Comparison of ENCODE assay signal across 8 cellular contexts in the genomic region with DNA sequence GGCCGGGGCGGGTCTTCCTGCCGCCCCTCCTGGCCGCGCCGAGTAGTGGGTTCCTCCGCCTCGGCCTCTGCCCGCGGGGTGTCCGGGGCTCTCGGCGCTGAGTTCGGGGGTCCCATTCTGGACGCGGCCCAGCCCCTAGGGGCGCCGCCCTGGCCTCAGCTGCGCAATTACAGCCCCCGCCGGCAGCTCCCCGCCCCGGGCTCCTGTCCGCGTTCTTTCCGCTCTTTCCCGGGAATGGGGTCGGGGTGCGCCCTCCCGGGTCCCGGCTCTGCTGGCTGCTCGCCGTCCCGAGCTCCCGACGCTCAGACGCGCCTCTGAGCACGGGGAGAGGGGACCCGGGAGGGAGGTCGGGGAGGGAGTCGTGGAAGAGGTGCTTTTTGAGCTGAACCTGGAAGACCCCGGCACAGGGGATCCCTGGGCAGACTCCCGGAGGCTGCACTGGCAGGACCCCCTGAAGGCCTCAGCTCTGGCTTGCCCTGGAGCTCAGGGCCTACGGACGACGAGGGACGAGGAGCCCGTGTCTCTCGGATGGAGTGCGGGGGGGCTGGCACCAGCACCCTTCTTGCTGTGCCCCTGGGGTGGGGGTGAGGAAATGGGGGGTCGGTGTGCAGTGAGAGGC. TPM values are rescaled to one million over a fixed set of nuclear protein-coding genes. Genes with fewer than 3 reads are reported as not detected.
DNase-seq lines count a peak whose midpoint lies in the region; ATAC-seq and TF ChIP-seq lines count a peak whose summit lies in the region.

No MANE protein-coding gene starts in this region.

- peaks cover 22% of the 10 kb centered on the region for H3K36me3 ChIP-seq in iPS-18a (ENCODE audit: control insufficient read depth, low read depth, low read length)
- peaks cover 22% of the 10 kb centered on the region for H3K36me3 ChIP-seq in suprapubic skin

- TF ChIP-seq EP300 in suprapubic skin (IDR thresholded peaks at IDR 0.05): no peak

- no peaks in the 10 kb centered on the region for H3K27me3 Mint-ChIP-seq in WTC11 (ENCODE audit: low read depth)

- H3K9me3 ChIP-seq in iPS-18a (ENCODE audit: control insufficient read depth, low read depth, low read length) (no peaks in the 10 kb centered on the region), suprapubic skin (no peaks in the 10 kb centered on the region)

- peaks cover 13% of the 10 kb centered on the region for H3K36me3 Mint-ChIP-seq in WTC11

- H3K27me3 ChIP-seq in iPS-18a (ENCODE audit: control insufficient read depth, insufficient read depth, low read length) (peaks cover 4% of the 10 kb centered on the region), suprapubic skin (no peaks in the 10 kb centered on the region)

- WGBS in suprapubic skin: 0% methylated on average over 15 of the region's 52 CpGs

- peaks cover 23% of the 10 kb centered on the region for H3K4me1 Mint-ChIP-seq in WTC11

- POLR2A ChIA-PET in AG04449 (lab: Yijun Ruan, JAX) (interaction anchor here (0.6 to 7.7 kb wide), 8 partner anchors 11 to 46 kb away, joined by 3 to 109 read pairs (median 5); a partner anchor contains a TSS), WTC11 (lab: Charles Lee) (interaction anchor here (0.7 to 2.9 kb wide), 12 partner anchors 9 to 101 kb away, joined by 3 to 35 read pairs (median 6); a partner anchor contains a TSS)

- H3K4me3 ChIP-seq in AG04449 (ENCODE audit: low read depth, low read length): peak overlapping the region; percentile 86
- H3K4me3 ChIP-seq in iPS-18a (ENCODE audit: low read length): peak overlapping the region; percentile 89
- peak overlapping the region; percentile 87 for H3K4me3 ChIP-seq in suprapubic skin

- H3K4me1 ChIP-seq in iPS-18a (ENCODE audit: control insufficient read depth, low read depth, low read length) (peaks cover 13% of the 10 kb centered on the region), suprapubic skin (peaks cover 84% of the 10 kb centered on the region)

- no peak overlapping the region for H3K27ac Mint-ChIP-seq in WTC11

- TF ChIP-seq CTCF in AG04449 (IDR thresholded peaks at IDR 0.05; ENCODE audit: insufficient read depth, low read length, missing control alignments) (no peak), WTC11 (IDR thresholded peaks at IDR 0.05) (0 out of 2 replicates have a peak, but pooled peaks have one; percentile 3), suprapubic skin (IDR thresholded peaks at IDR 0.05) (peak in 1 of 2 donors; percentile 11)

- no peaks in the 10 kb centered on the region for H3K9me3 Mint-ChIP-seq in WTC11

- CTCF ChIA-PET in AG04449 (lab: Yijun Ruan, JAX) (interaction anchor here (0.6 to 1.3 kb wide), 3 partner anchors 41 to 208 kb away, joined by 3 to 4 read pairs (median 4); no protein-coding TSS in a partner anchor), WTC11 (lab: Charles Lee) (interaction anchor here (0.6 to 5.9 kb wide), 7 partner anchors 9 to 116 kb away, joined by 3 to 82 read pairs (median 7); a partner anchor contains a TSS)

- no peak for DNase-seq in AG04449 (ENCODE audit: low read depth, low spot score)
- no peak for DNase-seq in WTC11 (ENCODE audit: low spot score)
- DNase-seq in suprapubic skin (ENCODE audit: low spot score in 2 of 2): no peak
- no peak for DNase-seq in hippocampal formation (lab: John Stamatoyannopoulos, UW)
- DNase-seq in central memory CD4-positive, alpha-beta T cell: no peak

- peak overlapping the region; percentile 75 for H3K4me3 Mint-ChIP-seq in WTC11

- ATAC-seq in GM21381 (IDR thresholded peaks at IDR 0.05; ENCODE audit: unreplicated experiment) (peak; percentile 6), WTC11 (no peak), GM19397 (IDR thresholded peaks at IDR 0.05; ENCODE audit: unreplicated experiment) (no peak)

- H3K27ac ChIP-seq in iPS-18a (ENCODE audit: low read length) (no peak overlapping the region), suprapubic skin (peak overlapping the region; percentile 97)

- no peak for TF ChIP-seq POLR2A in suprapubic skin (IDR thresholded peaks at IDR 0.05)

- peak overlapping the region; percentile 45 for H3K9ac ChIP-seq in iPS-18a (ENCODE audit: low read length)

TF ChIP-seq in WTC11, 78 proteins besides CTCF, POLR2A, EP300 and RAD21 (continues in another document):
- TF ChIP-seq, protein P1, sequence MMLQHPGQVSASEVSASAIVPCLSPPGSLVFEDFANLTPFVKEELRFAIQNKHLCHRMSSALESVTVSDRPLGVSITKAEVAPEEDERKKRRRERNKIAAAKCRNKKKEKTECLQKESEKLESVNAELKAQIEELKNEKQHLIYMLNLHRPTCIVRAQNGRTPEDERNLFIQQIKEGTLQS (CRISPR knock-in tag; conservative IDR thresholded peaks at IDR 0.05): no peak
- TF ChIP-seq, protein P2, sequence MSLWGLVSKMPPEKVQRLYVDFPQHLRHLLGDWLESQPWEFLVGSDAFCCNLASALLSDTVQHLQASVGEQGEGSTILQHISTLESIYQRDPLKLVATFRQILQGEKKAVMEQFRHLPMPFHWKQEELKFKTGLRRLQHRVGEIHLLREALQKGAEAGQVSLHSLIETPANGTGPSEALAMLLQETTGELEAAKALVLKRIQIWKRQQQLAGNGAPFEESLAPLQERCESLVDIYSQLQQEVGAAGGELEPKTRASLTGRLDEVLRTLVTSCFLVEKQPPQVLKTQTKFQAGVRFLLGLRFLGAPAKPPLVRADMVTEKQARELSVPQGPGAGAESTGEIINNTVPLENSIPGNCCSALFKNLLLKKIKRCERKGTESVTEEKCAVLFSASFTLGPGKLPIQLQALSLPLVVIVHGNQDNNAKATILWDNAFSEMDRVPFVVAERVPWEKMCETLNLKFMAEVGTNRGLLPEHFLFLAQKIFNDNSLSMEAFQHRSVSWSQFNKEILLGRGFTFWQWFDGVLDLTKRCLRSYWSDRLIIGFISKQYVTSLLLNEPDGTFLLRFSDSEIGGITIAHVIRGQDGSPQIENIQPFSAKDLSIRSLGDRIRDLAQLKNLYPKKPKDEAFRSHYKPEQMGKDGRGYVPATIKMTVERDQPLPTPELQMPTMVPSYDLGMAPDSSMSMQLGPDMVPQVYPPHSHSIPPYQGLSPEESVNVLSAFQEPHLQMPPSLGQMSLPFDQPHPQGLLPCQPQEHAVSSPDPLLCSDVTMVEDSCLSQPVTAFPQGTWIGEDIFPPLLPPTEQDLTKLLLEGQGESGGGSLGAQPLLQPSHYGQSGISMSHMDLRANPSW (CRISPR knock-in tag; conservative IDR thresholded peaks at IDR 0.05; ENCODE audit: low read depth): no peak
- TF ChIP-seq SP1 (CRISPR knock-in tag; conservative IDR thresholded peaks at IDR 0.05): no peak
- TF ChIP-seq, protein P3, sequence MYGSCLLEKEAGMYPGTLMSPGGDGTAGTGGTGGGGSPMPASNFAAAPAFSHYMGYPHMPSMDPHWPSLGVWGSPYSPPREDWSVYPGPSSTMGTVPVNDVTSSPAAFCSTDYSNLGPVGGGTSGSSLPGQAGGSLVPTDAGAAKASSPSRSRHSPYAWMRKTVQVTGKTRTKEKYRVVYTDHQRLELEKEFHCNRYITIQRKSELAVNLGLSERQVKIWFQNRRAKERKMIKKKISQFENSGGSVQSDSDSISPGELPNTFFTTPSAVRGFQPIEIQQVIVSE (CRISPR knock-in tag; IDR thresholded peaks at IDR 0.05; ENCODE audit: borderline replicate concordance): no peak
- TF ChIP-seq, protein P4, sequence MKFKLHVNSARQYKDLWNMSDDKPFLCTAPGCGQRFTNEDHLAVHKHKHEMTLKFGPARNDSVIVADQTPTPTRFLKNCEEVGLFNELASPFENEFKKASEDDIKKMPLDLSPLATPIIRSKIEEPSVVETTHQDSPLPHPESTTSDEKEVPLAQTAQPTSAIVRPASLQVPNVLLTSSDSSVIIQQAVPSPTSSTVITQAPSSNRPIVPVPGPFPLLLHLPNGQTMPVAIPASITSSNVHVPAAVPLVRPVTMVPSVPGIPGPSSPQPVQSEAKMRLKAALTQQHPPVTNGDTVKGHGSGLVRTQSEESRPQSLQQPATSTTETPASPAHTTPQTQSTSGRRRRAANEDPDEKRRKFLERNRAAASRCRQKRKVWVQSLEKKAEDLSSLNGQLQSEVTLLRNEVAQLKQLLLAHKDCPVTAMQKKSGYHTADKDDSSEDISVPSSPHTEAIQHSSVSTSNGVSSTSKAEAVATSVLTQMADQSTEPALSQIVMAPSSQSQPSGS (CRISPR knock-in tag; IDR thresholded peaks at IDR 0.05; ENCODE audit: borderline replicate concordance, low read depth): no peak
- TF ChIP-seq CBFB (CRISPR knock-in tag; IDR thresholded peaks at IDR 0.05; ENCODE audit: low read depth): no peak
- TF ChIP-seq SMAD3 (CRISPR knock-in tag; IDR thresholded peaks at IDR 0.05; ENCODE audit: borderline replicate concordance): no peak
- no peak for TF ChIP-seq FOXK1 (CRISPR knock-in tag; IDR thresholded peaks at IDR 0.05)
- TF ChIP-seq NFYB (CRISPR knock-in tag; conservative IDR thresholded peaks at IDR 0.05; ENCODE audit: low read depth): no peak
- TF ChIP-seq ZNF232 (CRISPR knock-in tag; IDR thresholded peaks at IDR 0.05): no peak
- no peak for TF ChIP-seq EMX1 (CRISPR knock-in tag; IDR thresholded peaks at IDR 0.05)
- TF ChIP-seq NR3C1 (CRISPR knock-in tag; conservative IDR thresholded peaks at IDR 0.05; ENCODE audit: low read depth): no peak
- TF ChIP-seq ESRRA (CRISPR knock-in tag; IDR thresholded peaks at IDR 0.05; ENCODE audit: borderline replicate concordance): no peak

RNA-seq across cellular contexts. Expression of a gene that starts 0.5 kb away (rescaled TPM):
- total RNA-seq in WTC11 (2021) (92.8 to 95.2 TPM (median 94.3 TPM) in 3 replicates), suprapubic skin (10 to 100 TPM; 47.1 to 78.9 (median 59.7) TPM)

RNA-seq across cellular contexts. Expression of a gene that starts 0.9 kb away (rescaled TPM):
- 138 to 152 TPM (median 144 TPM) in 3 replicates for total RNA-seq in WTC11 (2021)
- total RNA-seq in suprapubic skin: 10 to 100 TPM; 31.1 to 76.4 (median 56.4) TPM

RNA-seq across cellular contexts. Expression of a gene that starts 10.4 kb away (rescaled TPM):
- 115 to 127 TPM (median 116 TPM) in 3 replicates for total RNA-seq in WTC11 (2021)
- total RNA-seq in suprapubic skin: 100 to 1,000 TPM; 108 to 162 (median 150) TPM

RNA-seq across cellular contexts. Expression of a gene that starts 15.5 kb away (rescaled TPM):
- total RNA-seq in WTC11 (2021) (46.5 to 58.6 TPM (median 55.9 TPM) in 3 replicates), suprapubic skin (10 to 100 TPM; 14.0 to 35.5 (median 29.6) TPM)

RNA-seq across cellular contexts. Expression of a gene that starts 24.5 kb away (rescaled TPM):
- total RNA-seq in WTC11 (2021) (66.5 to 83.4 TPM (median 81.9 TPM) in 3 replicates), suprapubic skin (100 to 1,000 TPM in 1 of 4 donors, 10 to 100 TPM in 3; 74.9 to 117 (median 85.9) TPM)
